In genomic region chr7:73941836-73942551, GRCh38 we compare ENCODE assay signal across 19 cellular contexts.
DNase-seq lines count a peak whose midpoint lies in the region; ATAC-seq, FAIRE-seq and TF ChIP-seq lines count a peak whose summit lies in the region.
"Had no signal": no experiment of that assay in that cellular context is flagged by ENCODE, and none has a peak within 500 bp of the region (broad histone marks: within the 10 kb centered on the region; RNA-seq: fewer than 3 reads in every experiment).

No MANE protein-coding gene starts in this region.

- H3K4me1 Mint-ChIP-seq in mesothelial cell of epicardium = no peaks in the 10 kb centered on the region
- H3K4me1 Mint-ChIP-seq: activated CD4-positive, alpha-beta memory T cell treated with anti-CD3 and anti-CD28 coated beads, Interleukin-2, amount 10 ng/mL, durations not matched to agents 7 days and 5 days; IgD-negative memory B cell; natural killer cell had no signal

- FAIRE-seq in bronchial epithelial cell (lab: Jason Lieb, UNC) = no peak
- FAIRE-seq: GM18507 had no signal

- TF ChIP-seq CTCF in bronchial epithelial cell (IDR thresholded peaks at IDR 0.05; ENCODE audit: insufficient read depth, low read length, severe bottlenecking) = no peak
- TF ChIP-seq CTCF in mesothelial cell of epicardium (IDR thresholded peaks at IDR 0.05; ENCODE audit: unreplicated experiment) = no peak

- H3K27ac Mint-ChIP-seq in mesothelial cell of epicardium = no peak overlapping the region
- H3K27ac Mint-ChIP-seq: activated CD4-positive, alpha-beta memory T cell treated with anti-CD3 and anti-CD28 coated beads, Interleukin-2, amount 10 ng/mL, durations not matched to agents 7 days and 5 days; IgD-negative memory B cell; natural killer cell had no signal

- ATAC-seq in GM18858 (IDR thresholded peaks at IDR 0.05; ENCODE audit: unreplicated experiment) = no peak
- no peak for ATAC-seq in sciatic nerve
- ATAC-seq: natural killer cell had no signal

- H3K27me3 Mint-ChIP-seq in mesothelial cell of epicardium (ENCODE audit: low read depth) = no peaks in the 10 kb centered on the region

- no peak overlapping the region for H3K4me3 ChIP-seq in bronchial epithelial cell (ENCODE audit: low read depth, low read length)
- H3K4me3 ChIP-seq: Peyer's patch, right atrium auricular region had no signal

- no peaks in the 10 kb centered on the region for H3K27me3 ChIP-seq in bronchial epithelial cell (ENCODE audit: control insufficient read depth, insufficient read depth, low read length)
- H3K27me3 ChIP-seq: Peyer's patch, right atrium auricular region had no signal

- no peak overlapping the region for H3K4me3 Mint-ChIP-seq in mesothelial cell of epicardium
- H3K4me3 Mint-ChIP-seq: activated CD4-positive, alpha-beta memory T cell treated with anti-CD3 and anti-CD28 coated beads, Interleukin-2, amount 10 ng/mL, durations not matched to agents 7 days and 5 days; IgD-negative memory B cell; natural killer cell had no signal

- H3K36me3 Mint-ChIP-seq in mesothelial cell of epicardium = peaks cover 5% of the 10 kb centered on the region

- H3K9me3 Mint-ChIP-seq in mesothelial cell of epicardium = peaks cover 24% of the 10 kb centered on the region

- intact Hi-C loops in sciatic nerve (cut with DNase I) = no loop called here

- H3K36me3 ChIP-seq in bronchial epithelial cell (ENCODE audit: control insufficient read depth, insufficient read depth, low read length) = no peaks in the 10 kb centered on the region
- H3K36me3 ChIP-seq: Peyer's patch, right atrium auricular region had no signal

- DNase-seq in DMS53 (lab: John Stamatoyannopoulos, UW) = peak; percentile 86
- DNase-seq in LHCN-M2 (ENCODE audit: low read depth) = peak; percentile 79
- DNase-seq in bronchial epithelial cell (ENCODE audit: low read depth) = peak; percentile 76
- DNase-seq in kidney tubule cell (ENCODE audit: low spot score) = peak; percentile 75
- no peak for DNase-seq in islet precursor cell
- no peak for DNase-seq in sciatic nerve (ENCODE audit: low spot score)
- DNase-seq in mesothelial cell of epicardium (ENCODE audit: low spot score in 2 of 2, unreplicated experiment in 2 of 2) = no peak
- DNase-seq: activated CD4-positive, alpha-beta memory T cell treated with anti-CD3 and anti-CD28 coated beads, Interleukin-2, amount 10 ng/mL, durations not matched to agents 7 days and 5 days; activated gamma-delta T cell; natural killer cell; NCI-H1417 treated with DMSO at 0.1 percent for 48 hours; NCI-H510A treated with DMSO at 0.1 percent for 48 hours; Peyer's patch; stimulated activated naive CD4-positive, alpha-beta T cell treated with Interleukin-2 at 50 U/mL for 16 hours; T-helper 9 cell had no signal

Comparison
In these comparisons a context has a peak if more than half of its experiments do, and no peak if none do; other contexts are left out.
1. DNase-seq: peak in DMS53 (single experiment), LHCN-M2 (single experiment), bronchial epithelial cell (single experiment) and kidney tubule cell (single experiment); none in islet precursor cell (single experiment), sciatic nerve (single experiment) and mesothelial cell of epicardium (0 of 2).